ENCODE assay signal across 9 cellular contexts in genomic region chr20:46558511-46558959, GRCh38. TPM values are rescaled to one million over a fixed set of nuclear protein-coding genes. Genes with fewer than 3 reads are reported as not detected.
A peak's percentile ranks its signal among the peaks of the same experiment; 100 is the strongest.
DNase-seq lines count a peak whose midpoint lies in the region; ATAC-seq and TF ChIP-seq lines count a peak whose summit lies in the region.
"Had no signal": no experiment of that assay in that cellular context is flagged by ENCODE, and none has a peak within 500 bp of the region (broad histone marks: within the 10 kb centered on the region; RNA-seq: fewer than 3 reads in every experiment).

No MANE protein-coding gene starts in this region.

- peaks cover 19% of the 10 kb centered on the region for H3K4me1 Mint-ChIP-seq in stimulated activated memory B cell treated with anti-CD40 and anti-IgM and Interleukin-4, amounts not matched to agents 10 μg/mL and 1 μg/mL and 100 μg/mL, for 72 hours
- peaks cover 0 to 1% (median 0%) of the 10 kb centered on the region in 4 donors for H3K4me1 Mint-ChIP-seq in naive thymus-derived CD8-positive, alpha-beta T cell

- H3K27ac ChIP-seq in coronary artery, result no peak overlapping the region

- no peak for ATAC-seq in stimulated activated memory B cell treated with anti-CD40 and anti-IgM and Interleukin-4, amounts not matched to agents 10 μg/mL and 1 μg/mL and 100 μg/mL, for 72 hours
- ATAC-seq in GM18858 (IDR thresholded peaks at IDR 0.05; ENCODE audit: unreplicated experiment), result no peak
- ATAC-seq in naive thymus-derived CD8-positive, alpha-beta T cell, result no peak

- H3K9me3 Mint-ChIP-seq in stimulated activated memory B cell treated with anti-CD40 and anti-IgM and Interleukin-4, amounts not matched to agents 10 μg/mL and 1 μg/mL and 100 μg/mL, for 72 hours, result no peaks in the 10 kb centered on the region
- no peaks in the 10 kb centered on the region for H3K9me3 Mint-ChIP-seq in naive thymus-derived CD8-positive, alpha-beta T cell
- H3K9me3 Mint-ChIP-seq: naive B cell had no signal

- POLR2A ChIA-PET in naive thymus-derived CD8-positive, alpha-beta T cell (lab: Charles Lee), result no interaction called here

- H3K27ac Mint-ChIP-seq in stimulated activated memory B cell treated with anti-CD40 and anti-IgM and Interleukin-4, amounts not matched to agents 10 μg/mL and 1 μg/mL and 100 μg/mL, for 72 hours, result no peak overlapping the region
- no peak overlapping the region for H3K27ac Mint-ChIP-seq in naive thymus-derived CD8-positive, alpha-beta T cell

- TF ChIP-seq CTCF in coronary artery (IDR thresholded peaks at IDR 0.05), result no peak

- no peaks in the 10 kb centered on the region for H3K36me3 Mint-ChIP-seq in stimulated activated memory B cell treated with anti-CD40 and anti-IgM and Interleukin-4, amounts not matched to agents 10 μg/mL and 1 μg/mL and 100 μg/mL, for 72 hours
- no peaks in the 10 kb centered on the region for H3K36me3 Mint-ChIP-seq in naive thymus-derived CD8-positive, alpha-beta T cell
- H3K36me3 Mint-ChIP-seq: naive B cell had no signal

- no peak overlapping the region for H3K4me3 ChIP-seq in coronary artery

- peak; percentile 95 for DNase-seq in DMS53 (lab: John Stamatoyannopoulos, UW)
- peak; percentile 56 for DNase-seq in NCI-H2171 treated with DMSO at 0.1 percent for 48 hours (lab: John Stamatoyannopoulos, UW)
- DNase-seq in dedifferentiated amniotic fluid mesenchymal stem cell (ENCODE audit: extremely low spot score), result peak; percentile 64
- DNase-seq in pulmonary artery endothelial cell (ENCODE audit: low read depth, low spot score), result peak; percentile 91
- DNase-seq in naive thymus-derived CD8-positive, alpha-beta T cell, result no peak
- DNase-seq in coronary artery (ENCODE audit: low spot score), result no peak
- DNase-seq: naive B cell had no signal

- no peaks in the 10 kb centered on the region for H3K27me3 Mint-ChIP-seq in stimulated activated memory B cell treated with anti-CD40 and anti-IgM and Interleukin-4, amounts not matched to agents 10 μg/mL and 1 μg/mL and 100 μg/mL, for 72 hours
- H3K27me3 Mint-ChIP-seq in naive thymus-derived CD8-positive, alpha-beta T cell, result peaks cover 0 to 5% (median 0%) of the 10 kb centered on the region in 5 donors
- H3K27me3 Mint-ChIP-seq: naive B cell had no signal

- no peak overlapping the region for H3K4me3 Mint-ChIP-seq in stimulated activated memory B cell treated with anti-CD40 and anti-IgM and Interleukin-4, amounts not matched to agents 10 μg/mL and 1 μg/mL and 100 μg/mL, for 72 hours
- no peak overlapping the region for H3K4me3 Mint-ChIP-seq in naive thymus-derived CD8-positive, alpha-beta T cell
- H3K4me3 Mint-ChIP-seq: naive B cell had no signal

RNA-seq across cellular contexts. Expression of gene OCSTAMP, which starts 8.1 kb away (rescaled TPM):
- not detected in 2 replicates for total RNA-seq in pulmonary artery endothelial cell
- total RNA-seq in naive thymus-derived CD8-positive, alpha-beta T cell, result not detected
- not detected for polyA plus RNA-seq in naive thymus-derived CD8-positive, alpha-beta T cell

RNA-seq across cellular contexts. Expression of gene ZNF334, which starts 45.2 kb away (rescaled TPM):
- under 0.01 and 1.3 TPM in 2 replicates for total RNA-seq in pulmonary artery endothelial cell
- under 1 TPM; 0.81 to 0.91 TPM for total RNA-seq in naive thymus-derived CD8-positive, alpha-beta T cell
- under 1 TPM in 1 of 3 donors, not detected in 2; 0.26 TPM for polyA plus RNA-seq in naive thymus-derived CD8-positive, alpha-beta T cell

Comparison
In these comparisons a context has a peak if more than half of its experiments do, and no peak if none do; other contexts are left out.
1. DNase-seq: peak in DMS53 (single experiment), NCI-H2171 treated with DMSO at 0.1 percent for 48 hours (single experiment), dedifferentiated amniotic fluid mesenchymal stem cell (single experiment) and pulmonary artery endothelial cell (single experiment); none in naive thymus-derived CD8-positive, alpha-beta T cell (0 of 10) and coronary artery (single experiment).